ENCODE assay signal across 8 cellular contexts in genomic region chr17:66725438-66725837, GRCh38.
DNase-seq lines count a peak whose midpoint lies in the region; ATAC-seq, FAIRE-seq and TF ChIP-seq lines count a peak whose summit lies in the region.
"Not testable (repeated sequence)": the region's sequence is repeated elsewhere in the genome, so short reads cannot be mapped to it uniquely, and the experiment has no call there.

No MANE protein-coding gene starts in this region.

- H2AFZ ChIP-seq in GM23338, result not testable (repeated sequence)

- not testable (repeated sequence) for H3K36me3 ChIP-seq in GM23338 (ENCODE audit: insufficient read depth); colonic mucosa; mucosa of descending colon (ENCODE audit: low read depth); rectal smooth muscle tissue (ENCODE audit: control insufficient read depth, insufficient read depth, low read length)

- FAIRE-seq in A549 (lab: Jason Lieb, UNC), result not testable (repeated sequence)

- CTCF ChIA-PET in A549 (lab: Yijun Ruan, JAX), result interaction anchor here (0.7 to 9.8 kb wide), 8 partner anchors 10 to 653 kb away, joined by 3 to 70 read pairs (median 20); no protein-coding TSS in a partner anchor
- CTCF ChIA-PET in WTC11 (lab: Charles Lee), result interaction anchor here (1.1 to 2.2 kb wide), 7 partner anchors 12 to 291 kb away, joined by 3 to 10 read pairs (median 4); no protein-coding TSS in a partner anchor

- TF ChIP-seq RAD21 in A549 (conservative IDR thresholded peaks at IDR 0.05 in 1 of 2, IDR thresholded peaks at IDR 0.05 in 1 of 2), result not testable (repeated sequence)

- WGBS in A549 (ENCODE audit: missing lambda C conversion rate), result 84% methylated on average over 4 of the region's 4 CpGs

- H4K20me1 ChIP-seq in GM23338 (replicated peaks; ENCODE audit: insufficient read depth), result not testable (repeated sequence)

- intact Hi-C loops in colonic mucosa (cut with DNase I); mucosa of descending colon (cut with DNase I, micrococcal nuclease): not testable (repeated sequence)

- not testable (repeated sequence) for H3K79me2 ChIP-seq in GM23338 (replicated peaks; ENCODE audit: insufficient read depth)

- H3K27ac Mint-ChIP-seq in GM23338 (peak overlapping the region; percentile 11; the same call in 1 of the 2 replicates), WTC11 (peak overlapping the region; percentile 30)
- H3K27ac Mint-ChIP-seq in activated T-cell treated with anti-CD3 and anti-CD28 coated beads, Interleukin-2, amount 50 U/mL, for 24 hours, result peak overlapping the region; percentile 5
- H3K27ac Mint-ChIP-seq in activated naive CD4-positive, alpha-beta T cell treated with anti-CD3 and anti-CD28 coated beads, Interleukin-2, amount 50 U/mL, for 72 hours, result peak overlapping the region; percentile 68 to 73

- not testable (repeated sequence) for H3K9me2 ChIP-seq in GM23338 (ENCODE audit: insufficient read depth)

- H3K4me1 ChIP-seq in A549 (peaks cover 22% of the 10 kb centered on the region), GM23338 (ENCODE audit: insufficient read depth) (peaks cover 28% of the 10 kb centered on the region), mucosa of descending colon (ENCODE audit: low read depth) (peaks cover 16% of the 10 kb centered on the region)
- not testable (repeated sequence) for H3K4me1 ChIP-seq in colonic mucosa; rectal smooth muscle tissue (ENCODE audit: control insufficient read depth, insufficient read depth, low read length)

- H3K9me3 ChIP-seq in A549, colonic mucosa, mucosa of descending colon: not testable (repeated sequence)

- peaks cover 22% of the 10 kb centered on the region for H3K27me3 Mint-ChIP-seq in GM23338 (ENCODE audit: insufficient read depth, low read depth, poor library complexity)
- not testable (repeated sequence) for H3K27me3 Mint-ChIP-seq in WTC11 (ENCODE audit: low read depth); activated T-cell treated with anti-CD3 and anti-CD28 coated beads, Interleukin-2, amount 50 U/mL, for 24 hours

- H3K4me3 ChIP-seq in A549; GM23338; colonic mucosa; mucosa of descending colon; rectal smooth muscle tissue (ENCODE audit: low read length): not testable (repeated sequence)

- not testable (repeated sequence) for H3K36me3 Mint-ChIP-seq in GM23338 (ENCODE audit: low read depth); WTC11; activated naive CD4-positive, alpha-beta T cell treated with anti-CD3 and anti-CD28 coated beads, Interleukin-2, amount 50 U/mL, for 72 hours
- peaks cover 39% of the 10 kb centered on the region for H3K36me3 Mint-ChIP-seq in activated T-cell treated with anti-CD3 and anti-CD28 coated beads, Interleukin-2, amount 50 U/mL, for 24 hours (ENCODE audit: low read depth)

- not testable (repeated sequence) for H3K27ac ChIP-seq in A549; GM23338 (ENCODE audit: low read depth); colonic mucosa
- H3K27ac ChIP-seq in rectal smooth muscle tissue (ENCODE audit: low read depth, low read length), result peak overlapping the region; percentile 70

- not testable (repeated sequence) for TF ChIP-seq EP300 in A549 (IDR thresholded peaks at IDR 0.05)

- not testable (repeated sequence) for H3K4me3 Mint-ChIP-seq in GM23338; WTC11; activated T-cell treated with anti-CD3 and anti-CD28 coated beads, Interleukin-2, amount 50 U/mL, for 24 hours

- not testable (repeated sequence) for TF ChIP-seq CTCF in A549 (IDR thresholded peaks at IDR 0.05); GM23338 (conservative IDR thresholded peaks at IDR 0.05; ENCODE audit: low read depth in 2 of 2); WTC11 (IDR thresholded peaks at IDR 0.05); colonic mucosa (IDR thresholded peaks at IDR 0.05); mucosa of descending colon (IDR thresholded peaks at IDR 0.05)

- not testable (repeated sequence) for H3K9ac ChIP-seq in colonic mucosa (ENCODE audit: low read depth in 2 of 2, low read length in 2 of 2); rectal smooth muscle tissue (ENCODE audit: low read length)

- POLR2A ChIA-PET in A549 (lab: Yijun Ruan, JAX), result interaction anchor here (0.5 kb wide), 1 partner anchor 135 kb away, joined by 3 read pairs; no protein-coding TSS in a partner anchor
- POLR2A ChIA-PET in WTC11 (lab: Charles Lee), result not testable (repeated sequence)

- not testable (repeated sequence) for H3K27me3 ChIP-seq in GM23338 (ENCODE audit: insufficient read depth); colonic mucosa; rectal smooth muscle tissue (ENCODE audit: control insufficient read depth, insufficient read depth, low read length)

- ATAC-seq in A549; GM23338; WTC11; activated naive CD4-positive, alpha-beta T cell treated with anti-CD3 and anti-CD28 coated beads, Interleukin-2, amount 50 U/mL, for 72 hours: not testable (repeated sequence)
- ATAC-seq in mucosa of descending colon, result peak; percentile 35

- not testable (repeated sequence) for DNase-seq in A549 (ENCODE audit: low read depth in 1 of 2, low spot score in 1 of 2); GM23338 (ENCODE audit: low spot score); WTC11 (ENCODE audit: low spot score); activated T-cell treated with anti-CD3 and anti-CD28 coated beads, Interleukin-2, amount 50 U/mL, for 24 hours; activated naive CD4-positive, alpha-beta T cell treated with anti-CD3 and anti-CD28 coated beads, Interleukin-2, amount 50 U/mL, for 72 hours (ENCODE audit: low spot score in 2 of 2); mucosa of descending colon
- DNase-seq in colonic mucosa, result peak; percentile 38

- not testable (repeated sequence) for TF ChIP-seq POLR2A in A549 (IDR thresholded peaks at IDR 0.05; ENCODE audit: low read length)

- H3K4me2 ChIP-seq in A549, result 0 out of 3 replicates have a peak overlapping the region, but pooled peaks have one; percentile 42
- not testable (repeated sequence) for H3K4me2 ChIP-seq in GM23338

- H3F3A ChIP-seq in GM23338 (replicated peaks; ENCODE audit: low read depth), result peaks cover 11% of the 10 kb centered on the region; the same call in 1 of the 2 replicates

- not testable (repeated sequence) for H3K9me3 Mint-ChIP-seq in GM23338; WTC11; activated T-cell treated with anti-CD3 and anti-CD28 coated beads, Interleukin-2, amount 50 U/mL, for 24 hours; activated naive CD4-positive, alpha-beta T cell treated with anti-CD3 and anti-CD28 coated beads, Interleukin-2, amount 50 U/mL, for 72 hours

- H3K4me1 Mint-ChIP-seq in GM23338 (peaks cover 64% of the 10 kb centered on the region), WTC11 (peaks cover 69% of the 10 kb centered on the region)
- H3K4me1 Mint-ChIP-seq in activated T-cell treated with anti-CD3 and anti-CD28 coated beads, Interleukin-2, amount 50 U/mL, for 24 hours (ENCODE audit: low read depth), result not testable (repeated sequence)

Comparison
In these comparisons a context has a peak if more than half of its experiments do, and no peak if none do; other contexts are left out.
1. H3K27ac Mint-ChIP-seq: peak in every context shown above with its lines; median percentile 70 in activated naive CD4-positive, alpha-beta T cell treated with anti-CD3 and anti-CD28 coated beads, Interleukin-2, amount 50 U/mL, for 72 hours; 30 in WTC11; 11 in GM23338; 5 in activated T-cell treated with anti-CD3 and anti-CD28 coated beads, Interleukin-2, amount 50 U/mL, for 24 hours.